13 cellular contexts compared by ENCODE assay signal in the genomic region with DNA sequence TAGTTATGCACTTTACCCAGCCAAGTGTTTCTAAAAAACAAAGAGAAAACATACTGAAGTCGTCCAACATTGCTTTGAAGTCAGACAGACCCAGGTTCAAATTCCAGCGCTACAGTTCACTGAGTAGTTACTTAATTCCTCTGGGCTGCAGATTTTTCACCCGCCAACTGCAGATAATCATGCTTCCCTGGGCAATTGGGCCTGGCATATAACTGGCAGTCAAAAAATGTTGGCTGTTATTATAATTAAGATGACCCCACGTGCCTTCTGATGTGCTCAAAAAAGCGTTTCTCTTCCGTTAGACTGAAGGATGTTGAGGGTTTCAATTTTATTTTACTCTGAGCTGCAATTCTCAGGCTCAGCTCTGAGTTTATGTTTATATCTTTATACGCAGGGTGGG.
DNase-seq lines count a peak whose midpoint lies in the region; ATAC-seq and TF ChIP-seq lines count a peak whose summit lies in the region.
"Had no signal": no experiment of that assay in that cellular context is flagged by ENCODE, and none has a peak within 500 bp of the region (broad histone marks: within the 10 kb centered on the region; RNA-seq: fewer than 3 reads in every experiment).

No MANE protein-coding gene starts in this region.

- peak overlapping the region; percentile 88 for H2AFZ ChIP-seq in OCI-LY3 (ENCODE audit: low read depth, low read length)

- no peaks in the 10 kb centered on the region for H3K36me3 Mint-ChIP-seq in CD4-positive, alpha-beta T cell (ENCODE audit: low read depth)
- no peaks in the 10 kb centered on the region for H3K36me3 Mint-ChIP-seq in chondrocyte (ENCODE audit: low read depth)
- no peaks in the 10 kb centered on the region for H3K36me3 Mint-ChIP-seq in nephron (ENCODE audit: low read depth)
- H3K36me3 Mint-ChIP-seq in naive thymus-derived CD8-positive, alpha-beta T cell = peaks cover 0 to 10% (median 1%) of the 10 kb centered on the region in 3 donors
- H3K36me3 Mint-ChIP-seq: activated naive CD8-positive, alpha-beta T cell; stimulated activated memory B cell treated with anti-CD40 and anti-IgM and Interleukin-4, amounts not matched to agents 10 μg/mL and 1 μg/mL and 100 μg/mL, for 72 hours had no signal

- H3K27ac Mint-ChIP-seq in CD4-positive, alpha-beta T cell = peak overlapping the region; percentile 83
- H3K27ac Mint-ChIP-seq in chondrocyte (ENCODE audit: unreplicated experiment) (peak overlapping the region; percentile 54), nephron (peak overlapping the region; percentile 23 to 76 (median 29))
- H3K27ac Mint-ChIP-seq in naive thymus-derived CD8-positive, alpha-beta T cell = peak overlapping the region in 5 of 10 donors; percentile 49 to 92 (median 81)
- H3K27ac Mint-ChIP-seq: stimulated activated memory B cell treated with anti-CD40 and anti-IgM and Interleukin-4, amounts not matched to agents 10 μg/mL and 1 μg/mL and 100 μg/mL, for 72 hours had no signal

- no peak overlapping the region for H3K27ac ChIP-seq in CD4-positive, alpha-beta T cell (ENCODE audit: low read depth, low read length)
- H3K27ac ChIP-seq in OCI-LY3 (ENCODE audit: low read length) = no peak overlapping the region
- H3K27ac ChIP-seq: psoas muscle had no signal

- DNase-seq in CD4-positive, alpha-beta T cell = no peak
- no peak for DNase-seq in chondrocyte (ENCODE audit: low spot score)
- DNase-seq in naive thymus-derived CD8-positive, alpha-beta T cell = no peak
- DNase-seq in NCI-H2227 (lab: John Stamatoyannopoulos, UW; ENCODE audit: unreplicated experiment) = no peak
- DNase-seq in SW 1271 (lab: John Stamatoyannopoulos, UW) = no peak
- DNase-seq: BE2C, mammary epithelial cell, psoas muscle had no signal

- TF ChIP-seq CTCF in CD4-positive, alpha-beta T cell (IDR thresholded peaks at IDR 0.05) = no peak
- no peak for TF ChIP-seq CTCF in OCI-LY3 (IDR thresholded peaks at IDR 0.05; ENCODE audit: low read depth, low read length)
- TF ChIP-seq CTCF in chondrocyte (IDR thresholded peaks at IDR 0.05) = no peak
- no peak for TF ChIP-seq CTCF in nephron (IDR thresholded peaks at IDR 0.05; ENCODE audit: unreplicated experiment in 3 of 3)

- no peaks in the 10 kb centered on the region for H3K27me3 Mint-ChIP-seq in CD4-positive, alpha-beta T cell
- H3K27me3 Mint-ChIP-seq in chondrocyte (ENCODE audit: low read depth) (no peaks in the 10 kb centered on the region), nephron (ENCODE audit: low read depth) (no peaks in the 10 kb centered on the region)
- peaks cover 0 to 7% (median 1%) of the 10 kb centered on the region in 5 donors for H3K27me3 Mint-ChIP-seq in naive thymus-derived CD8-positive, alpha-beta T cell
- H3K27me3 Mint-ChIP-seq: stimulated activated memory B cell treated with anti-CD40 and anti-IgM and Interleukin-4, amounts not matched to agents 10 μg/mL and 1 μg/mL and 100 μg/mL, for 72 hours had no signal

- no peaks in the 10 kb centered on the region for H3K27me3 ChIP-seq in CD4-positive, alpha-beta T cell (ENCODE audit: control insufficient read depth, insufficient read depth, low read length)
- no peaks in the 10 kb centered on the region for H3K27me3 ChIP-seq in OCI-LY3 (ENCODE audit: low read depth, low read length)
- H3K27me3 ChIP-seq: BE2C had no signal

- POLR2A ChIA-PET in CD4-positive, alpha-beta T cell (lab: Charles Lee) = interaction anchor here (1.2 to 2.1 kb wide), 3 partner anchors 10 to 156 kb away, joined by 3 to 19 read pairs (median 13); a partner anchor contains a TSS
- POLR2A ChIA-PET in naive thymus-derived CD8-positive, alpha-beta T cell (lab: Charles Lee) = interaction anchor here (1.0 to 1.4 kb wide), 2 partner anchors 155 to 158 kb away, joined by 4 read pairs; no protein-coding TSS in a partner anchor

- peaks cover 35% of the 10 kb centered on the region for H3K4me1 Mint-ChIP-seq in CD4-positive, alpha-beta T cell (ENCODE audit: low read depth)
- H3K4me1 Mint-ChIP-seq in chondrocyte (ENCODE audit: low read depth) = peaks cover 37% of the 10 kb centered on the region
- peaks cover 28% of the 10 kb centered on the region for H3K4me1 Mint-ChIP-seq in nephron
- H3K4me1 Mint-ChIP-seq in naive thymus-derived CD8-positive, alpha-beta T cell = peaks cover 4 to 29% (median 18%) of the 10 kb centered on the region in 4 donors

- ATAC-seq in CD4-positive, alpha-beta T cell (ENCODE audit: poor library complexity) = peak; percentile 25
- ATAC-seq in GM18502 (IDR thresholded peaks at IDR 0.05; ENCODE audit: poor library complexity, unreplicated experiment) = no peak
- no peak for ATAC-seq in naive thymus-derived CD8-positive, alpha-beta T cell
- ATAC-seq: psoas muscle; stimulated activated memory B cell treated with anti-CD40 and anti-IgM and Interleukin-4, amounts not matched to agents 10 μg/mL and 1 μg/mL and 100 μg/mL, for 72 hours had no signal

- peak overlapping the region; percentile 58 for H3K4me2 ChIP-seq in OCI-LY3 (ENCODE audit: low read length)

- intact Hi-C loops in CD4-positive, alpha-beta T cell (cut with DNase I, micrococcal nuclease) = no loop called here

- CTCF ChIA-PET in CD4-positive, alpha-beta T cell (lab: Charles Lee) = no interaction called here

- no peaks in the 10 kb centered on the region for H4K20me1 ChIP-seq in OCI-LY3 (ENCODE audit: insufficient read depth, low read length)

- H3K4me3 Mint-ChIP-seq in CD4-positive, alpha-beta T cell = peak overlapping the region; percentile 62
- H3K4me3 Mint-ChIP-seq in chondrocyte (ENCODE audit: unreplicated experiment) = no peak overlapping the region
- H3K4me3 Mint-ChIP-seq in nephron = no peak overlapping the region
- peak overlapping the region in 3 of 10 donors; percentile 4 to 80 (median 57) for H3K4me3 Mint-ChIP-seq in naive thymus-derived CD8-positive, alpha-beta T cell
- H3K4me3 Mint-ChIP-seq: stimulated activated memory B cell treated with anti-CD40 and anti-IgM and Interleukin-4, amounts not matched to agents 10 μg/mL and 1 μg/mL and 100 μg/mL, for 72 hours had no signal

- H3K79me2 ChIP-seq in OCI-LY3 (ENCODE audit: low read length) = no peaks in the 10 kb centered on the region

- H3K9me3 Mint-ChIP-seq in CD4-positive, alpha-beta T cell = no peaks in the 10 kb centered on the region
- peaks cover 7% of the 10 kb centered on the region for H3K9me3 Mint-ChIP-seq in chondrocyte (ENCODE audit: low read depth)
- no peaks in the 10 kb centered on the region for H3K9me3 Mint-ChIP-seq in nephron
- peaks cover 0 to 5% (median 0%) of the 10 kb centered on the region in 9 donors for H3K9me3 Mint-ChIP-seq in naive thymus-derived CD8-positive, alpha-beta T cell
- H3K9me3 Mint-ChIP-seq: stimulated activated memory B cell treated with anti-CD40 and anti-IgM and Interleukin-4, amounts not matched to agents 10 μg/mL and 1 μg/mL and 100 μg/mL, for 72 hours had no signal

- peak overlapping the region; percentile 41 for H3K4me3 ChIP-seq in OCI-LY3 (ENCODE audit: low read length)
- H3K4me3 ChIP-seq: psoas muscle had no signal

- peak overlapping the region; percentile 39 for H3K9ac ChIP-seq in OCI-LY3 (ENCODE audit: low read length)

- no peaks in the 10 kb centered on the region for H3K9me3 ChIP-seq in CD4-positive, alpha-beta T cell (ENCODE audit: control insufficient read depth, low read length)
- no peaks in the 10 kb centered on the region for H3K9me3 ChIP-seq in OCI-LY3 (ENCODE audit: insufficient read depth, low read length)
- H3K9me3 ChIP-seq: BE2C, psoas muscle had no signal

- H3K4me1 ChIP-seq in OCI-LY3 (ENCODE audit: low read length) = peaks cover 15% of the 10 kb centered on the region
- H3K4me1 ChIP-seq: BE2C, psoas muscle had no signal

- no peaks in the 10 kb centered on the region for H3K36me3 ChIP-seq in OCI-LY3 (replicated peaks; ENCODE audit: low read depth, low read length)
- H3K36me3 ChIP-seq: BE2C had no signal
